18 cellular contexts compared by ENCODE assay signal in the genomic region with DNA sequence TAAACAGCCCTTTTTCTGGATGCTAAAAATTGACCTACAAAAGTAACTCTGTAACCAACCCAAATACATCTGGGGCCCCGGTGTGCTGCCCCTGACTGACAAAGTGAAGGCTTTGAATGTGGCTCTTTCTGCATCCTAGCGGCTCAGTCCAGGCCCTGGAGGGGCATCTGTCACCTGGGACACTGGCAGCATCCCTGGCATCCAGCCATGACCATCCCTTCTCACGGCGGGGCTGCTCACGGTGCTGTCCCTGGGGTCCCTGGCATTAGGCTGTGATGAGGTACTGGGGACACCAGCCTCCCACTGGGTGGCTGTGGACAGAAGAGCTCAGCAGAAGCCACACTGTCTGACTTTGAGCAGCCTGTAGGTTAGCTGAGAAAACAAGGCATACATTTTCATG. TPM values are rescaled to one million over a fixed set of nuclear protein-coding genes. Genes with fewer than 3 reads are reported as not detected.
DNase-seq lines count a peak whose midpoint lies in the region; ATAC-seq, FAIRE-seq and TF ChIP-seq lines count a peak whose summit lies in the region.
"Had no signal": no experiment of that assay in that cellular context is flagged by ENCODE, and none has a peak within 500 bp of the region (broad histone marks: within the 10 kb centered on the region; RNA-seq: fewer than 3 reads in every experiment).

No MANE protein-coding gene starts in this region.

- H3K27ac ChIP-seq in kidney (ENCODE audit: low read depth in 2 of 2, low read length in 2 of 2) (no peak overlapping the region), trophoblast cell (ENCODE audit: low read depth, low read length) (no peak overlapping the region), coronary artery (no peak overlapping the region)
- H3K27ac ChIP-seq: GM23248 had no signal

- H2AFZ ChIP-seq in trophoblast cell (ENCODE audit: insufficient read depth, low read length, poor library complexity), result no peak overlapping the region
- H2AFZ ChIP-seq: GM23248 had no signal

- H3K79me1 ChIP-seq in trophoblast cell (ENCODE audit: low read length), result peaks cover 16% of the 10 kb centered on the region

- H3K27me3 ChIP-seq in BE2C (no peaks in the 10 kb centered on the region), trophoblast cell (ENCODE audit: insufficient read depth, low read length) (no peaks in the 10 kb centered on the region)

- intact Hi-C loops in kidney (cut with DNase I), result no loop called here

- H3K9me3 ChIP-seq in BE2C (no peaks in the 10 kb centered on the region), kidney (ENCODE audit: control insufficient read depth in 1 of 2, low read length in 2 of 2) (no peaks in the 10 kb centered on the region), trophoblast cell (ENCODE audit: insufficient read depth, low read depth, low read length) (no peaks in the 10 kb centered on the region)
- H3K9me3 ChIP-seq: HAP-1 had no signal

- no peak overlapping the region for H3K14ac ChIP-seq in trophoblast cell (ENCODE audit: low read length)

- FAIRE-seq in kidney (lab: Jason Lieb, UNC), result no peak
- FAIRE-seq: D721Med, GM12892, GM18507, HepG2 had no signal

- no CpG with 5 or more reads among the region's 5 CpGs for WGBS in trophoblast cell (ENCODE audit: extremely low coverage, insufficient coverage, insufficient read length)

- H2AK5ac ChIP-seq in trophoblast cell (ENCODE audit: low read length), result no peak overlapping the region

- H3K9ac ChIP-seq in kidney (ENCODE audit: low read length in 2 of 2), result no peak overlapping the region
- no peak overlapping the region for H3K9ac ChIP-seq in trophoblast cell (ENCODE audit: low read length)
- H3K9ac ChIP-seq: GM23248 had no signal

- in situ Hi-C loops in G401 (cut with HindIII; ENCODE audit: low sequenced_read_pairs), result no loop called here

- H2BK12ac ChIP-seq in trophoblast cell (ENCODE audit: low read length), result peak overlapping the region; percentile 1

- no peak for ATAC-seq in HG03108 (IDR thresholded peaks at IDR 0.05; ENCODE audit: unreplicated experiment)
- ATAC-seq: HepG2 had no signal

- H3K79me2 ChIP-seq in trophoblast cell (ENCODE audit: control insufficient read depth, insufficient read depth, low read length, poor library complexity), result peaks cover 13% of the 10 kb centered on the region

- DNase-seq in BE2C (peak; percentile 53), G401 (ENCODE audit: low spot score) (peak; percentile 29), kidney (peak; percentile 48), trophoblast cell (no peak), coronary artery (ENCODE audit: low spot score) (no peak)
- no peak for DNase-seq in activated naive CD4-positive, alpha-beta T cell treated with anti-CD3 and anti-CD28 coated beads, Interleukin-2, amount 50 U/mL, for 16 hours
- DNase-seq: CD4-positive, CD25-positive, alpha-beta regulatory T cell; CD8-positive, alpha-beta memory T cell; COR-L47; GDM1; GM23248 had no signal

- no peak overlapping the region for H3K18ac ChIP-seq in trophoblast cell (ENCODE audit: low read length)

- no peak overlapping the region for H3K23ac ChIP-seq in trophoblast cell (ENCODE audit: low read length)

- no peak overlapping the region for H3K4me2 ChIP-seq in trophoblast cell (ENCODE audit: low read length)

- no peak overlapping the region for H2BK120ac ChIP-seq in trophoblast cell (ENCODE audit: insufficient read depth, low read length, poor library complexity)

- H3K4me1 ChIP-seq in BE2C, result peaks cover 23% of the 10 kb centered on the region
- H3K4me1 ChIP-seq in kidney (ENCODE audit: control insufficient read depth in 1 of 2, insufficient read depth in 1 of 2, low read depth in 1 of 2, low read length in 2 of 2), result peaks cover 9 to 12% of the 10 kb centered on the region in 2 donors
- H3K4me1 ChIP-seq in trophoblast cell (ENCODE audit: control insufficient read depth in 1 of 2, insufficient read depth in 2 of 2, low read length in 2 of 2), result peaks cover 26 to 30% of the 10 kb centered on the region in 2 experiments

- H3K4me3 ChIP-seq in BE2C (ENCODE audit: low read depth, low read length), result no peak overlapping the region
- H3K4me3 ChIP-seq in kidney (ENCODE audit: low read length in 2 of 2), result no peak overlapping the region
- no peak overlapping the region for H3K4me3 ChIP-seq in trophoblast cell (ENCODE audit: low read depth, low read length)
- no peak overlapping the region for H3K4me3 ChIP-seq in coronary artery
- H3K4me3 ChIP-seq: GM23248, HAP-1 had no signal

- H3K36me3 ChIP-seq in BE2C, result peaks cover 5% of the 10 kb centered on the region; the same call in 1 of the 2 replicates
- no peaks in the 10 kb centered on the region for H3K36me3 ChIP-seq in kidney (ENCODE audit: control insufficient read depth in 1 of 2, insufficient read depth in 2 of 2, low read length in 2 of 2)
- H3K36me3 ChIP-seq in trophoblast cell (ENCODE audit: control insufficient read depth in 1 of 2, insufficient read depth in 2 of 2, low read length in 2 of 2), result peaks cover 3% of the 10 kb centered on the region in 2 experiments
- H3K36me3 ChIP-seq: HAP-1 had no signal

- H4K12ac ChIP-seq in trophoblast cell (ENCODE audit: low read depth, low read length), result no peak overlapping the region

- TF ChIP-seq CTCF in BE2C (IDR thresholded peaks at IDR 0.05; ENCODE audit: low read depth, low read length) (no peak), kidney (IDR thresholded peaks at IDR 0.05; ENCODE audit: borderline replicate concordance, extremely low read depth, insufficient read depth) (no peak), coronary artery (IDR thresholded peaks at IDR 0.05) (no peak)

- H4K8ac ChIP-seq in trophoblast cell (ENCODE audit: low read depth, low read length), result no peak overlapping the region

- peak overlapping the region; percentile 3 for H3K4ac ChIP-seq in trophoblast cell (ENCODE audit: low read depth, low read length)

- no peak overlapping the region for H2BK5ac ChIP-seq in trophoblast cell (ENCODE audit: low read depth, low read length, poor library complexity)

- H4K91ac ChIP-seq in trophoblast cell (ENCODE audit: low read depth, low read length), result no peak overlapping the region

RNA-seq across cellular contexts. Expression of a gene that starts 34.3 kb away (rescaled TPM):
- 15.0 TPM for polyA plus RNA-seq in BE2C (2012; ENCODE audit: insufficient read depth, insufficient read length, low read depth)
- total RNA-seq in G401 (2014; rRNA removed; shearing (Covaris generic)), result 0.10 and 5.7 TPM in 2 replicates
- 14.7 TPM for total RNA-seq in kidney
- polyA plus RNA-seq in kidney (ENCODE audit: insufficient read depth, low read depth, low replicate concordance), result 3.2 TPM
- 16.3 and 17.4 TPM in 2 replicates for polyA plus RNA-seq in trophoblast cell (2013)
- total RNA-seq: A172 had no signal

Comparison
In these comparisons a context has a peak if more than half of its experiments do, and no peak if none do; other contexts are left out.
1. DNase-seq: peak in BE2C (single experiment), G401 (single experiment) and kidney (single experiment); none in trophoblast cell (0 of 2), coronary artery (single experiment) and activated naive CD4-positive, alpha-beta T cell treated with anti-CD3 and anti-CD28 coated beads, Interleukin-2, amount 50 U/mL, for 16 hours (single experiment).